ENCODE assay signal across 8 cellular contexts in genomic region chr11:62554377-62554776, GRCh38. TPM values are rescaled to one million over a fixed set of nuclear protein-coding genes. Genes with fewer than 3 reads are reported as not detected.
A peak's percentile ranks its signal among the peaks of the same experiment; 100 is the strongest.
DNase-seq lines count a peak whose midpoint lies in the region; ATAC-seq and TF ChIP-seq lines count a peak whose summit lies in the region.

No MANE protein-coding gene starts in this region.

- H3K27ac Mint-ChIP-seq in stimulated activated naive CD8-positive, alpha-beta T cell treated with anti-CD3 and anti-CD28 coated beads, Interleukin-15, Interleukin-2, amounts not matched to agents 100 ng/mL and 50 ng/mL, for 24 hours: peak overlapping the region; percentile 96

- intact Hi-C loops in body of pancreas (cut with DNase I): no loop called here

- peaks cover 0 to 9% of the 10 kb centered on the region in 2 donors for H3K36me3 ChIP-seq in body of pancreas (replicated peaks in 1 of 2; ENCODE audit: insufficient read depth in 1 of 2, low read depth in 2 of 2)
- H3K36me3 ChIP-seq in muscle layer of colon (ENCODE audit: insufficient read depth, low read length): peaks cover 12% of the 10 kb centered on the region

- no peaks in the 10 kb centered on the region for H3K27me3 Mint-ChIP-seq in stimulated activated naive CD8-positive, alpha-beta T cell treated with anti-CD3 and anti-CD28 coated beads, Interleukin-15, Interleukin-2, amounts not matched to agents 100 ng/mL and 50 ng/mL, for 24 hours

- H3K27me3 ChIP-seq in body of pancreas: no peaks in the 10 kb centered on the region
- no peaks in the 10 kb centered on the region for H3K27me3 ChIP-seq in muscle layer of colon (ENCODE audit: control insufficient read depth in 1 of 2, insufficient read depth in 2 of 2, low read length in 2 of 2)

- no peak overlapping the region for H3K4me3 ChIP-seq in body of pancreas
- peak overlapping the region in 1 of 2 donors; percentile 28 for H3K4me3 ChIP-seq in muscle layer of colon (ENCODE audit: low read depth in 1 of 2, low read length in 2 of 2)

- no peak for TF ChIP-seq CTCF in body of pancreas (IDR thresholded peaks at IDR 0.05)

- TF ChIP-seq POLR2A in body of pancreas (IDR thresholded peaks at IDR 0.05): no peak

- H3K4me1 ChIP-seq in body of pancreas: peaks cover 78% of the 10 kb centered on the region
- peaks cover 69% of the 10 kb centered on the region for H3K4me1 ChIP-seq in muscle layer of colon (ENCODE audit: insufficient read depth, low read length)

- H3K27ac ChIP-seq in body of pancreas (peak overlapping the region; percentile 76 to 88 (median 83)), muscle layer of colon (ENCODE audit: low read depth, low read length) (peak overlapping the region; percentile 84)

- no peaks in the 10 kb centered on the region for H3K9me3 Mint-ChIP-seq in stimulated activated naive CD8-positive, alpha-beta T cell treated with anti-CD3 and anti-CD28 coated beads, Interleukin-15, Interleukin-2, amounts not matched to agents 100 ng/mL and 50 ng/mL, for 24 hours

- no peak for DNase-seq in stimulated activated naive CD8-positive, alpha-beta T cell treated with anti-CD3 and anti-CD28 coated beads, Interleukin-15, Interleukin-2, amounts not matched to agents 100 U/mL and 50 U/mL, for 24 hours
- DNase-seq in body of pancreas (no peak), HPDE6-E6E7 (ENCODE audit: extremely low spot score) (no peak), NCI-H446 treated with DMSO at 0.1 percent for 48 hours (lab: John Stamatoyannopoulos, UW) (no peak)

- H3K4me1 Mint-ChIP-seq in stimulated activated naive CD8-positive, alpha-beta T cell treated with anti-CD3 and anti-CD28 coated beads, Interleukin-15, Interleukin-2, amounts not matched to agents 100 ng/mL and 50 ng/mL, for 24 hours (ENCODE audit: low read depth): peaks cover 98% of the 10 kb centered on the region

- 77 to 86% methylated on average over 2 of the region's 2 CpGs for WGBS in body of pancreas, 2 donors

- H3K36me3 Mint-ChIP-seq in stimulated activated naive CD8-positive, alpha-beta T cell treated with anti-CD3 and anti-CD28 coated beads, Interleukin-15, Interleukin-2, amounts not matched to agents 100 ng/mL and 50 ng/mL, for 24 hours (ENCODE audit: low read depth): peaks cover 32% of the 10 kb centered on the region

- H3K9me3 ChIP-seq in body of pancreas (no peaks in the 10 kb centered on the region), muscle layer of colon (ENCODE audit: low read length) (no peaks in the 10 kb centered on the region)

- ATAC-seq in stimulated activated naive CD8-positive, alpha-beta T cell treated with anti-CD3 and anti-CD28 coated beads, Interleukin-15, Interleukin-2, amounts not matched to agents 100 U/mL and 50 U/mL, for 24 hours: no peak
- ATAC-seq in body of pancreas: no peak
- no peak for ATAC-seq in GM19035 (IDR thresholded peaks at IDR 0.05; ENCODE audit: unreplicated experiment)
- no peak for ATAC-seq in HG02623 (IDR thresholded peaks at IDR 0.05; ENCODE audit: unreplicated experiment)

- H3K4me3 Mint-ChIP-seq in stimulated activated naive CD8-positive, alpha-beta T cell treated with anti-CD3 and anti-CD28 coated beads, Interleukin-15, Interleukin-2, amounts not matched to agents 100 ng/mL and 50 ng/mL, for 24 hours: peak overlapping the region; percentile 1

- H3K9ac ChIP-seq in muscle layer of colon (ENCODE audit: low read length): peak overlapping the region; percentile 14

RNA-seq across cellular contexts. Expression of gene AHNAK, which starts 7.8 kb away (rescaled TPM):
- 100 to 1,000 TPM; 168 to 241 TPM for total RNA-seq in body of pancreas

RNA-seq across cellular contexts. Expression of gene EEF1G, which starts 19.3 kb away (rescaled TPM):
- 1,000 to 10,000 TPM in 1 of 2 donors, 100 to 1,000 TPM in 1; 893 to 1,161 TPM for total RNA-seq in body of pancreas

RNA-seq across cellular contexts. Expression of gene TUT1, which starts 36.9 kb away (rescaled TPM):
- total RNA-seq in body of pancreas: 10 to 100 TPM; 10.1 to 11.2 TPM

RNA-seq across cellular contexts. Expression of gene MTA2, which starts 47.3 kb away (rescaled TPM):
- total RNA-seq in body of pancreas: 10 to 100 TPM; 26.2 to 29.3 TPM

RNA-seq across cellular contexts. Expression of gene EML3, which starts 58.2 kb away (rescaled TPM):
- total RNA-seq in body of pancreas: 10 to 100 TPM; 31.4 to 69.9 TPM
